In the genomic region with DNA sequence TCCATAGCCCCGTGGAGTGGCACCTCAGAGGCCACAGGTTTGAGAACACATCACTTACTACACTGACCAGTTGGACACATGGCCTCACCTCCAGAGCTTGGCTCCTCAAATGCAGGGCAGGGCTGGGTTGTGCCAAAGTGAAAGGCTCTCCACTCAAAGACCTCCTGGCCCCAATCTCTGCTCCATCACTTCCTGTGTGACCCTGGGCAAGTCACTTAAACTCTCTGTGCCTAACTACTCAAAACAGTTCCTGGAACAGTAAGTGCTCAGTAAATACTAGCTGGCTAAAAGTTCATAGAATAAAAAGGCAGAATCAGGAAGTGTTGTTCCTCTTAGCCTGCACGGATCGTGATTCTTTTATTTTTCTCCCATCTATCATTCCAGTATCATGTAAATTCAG, we compare ENCODE assay signal across 16 cellular contexts.
"Had no signal": no experiment of that assay in that cellular context is flagged by ENCODE, and none has a peak within 500 bp of the region (broad histone marks: within the 10 kb centered on the region; RNA-seq: fewer than 3 reads in every experiment).

No MANE protein-coding gene starts in this region.

- FAIRE-seq: kidney, urothelium cell line had no signal

- DNase-seq: effector memory CD4-positive, alpha-beta T cell; foreskin keratinocyte; kidney; left cardiac atrium; left ventricle myocardium inferior; lower lobe of right lung; nephron progenitor cell; psoas muscle; retina; right lobe of liver; stimulated activated CD4-positive, alpha-beta T cell treated with anti-CD3 and anti-CD28 coated beads, Interleukin-2, amount 100 ng/mL, for 24 hours; stimulated activated naive CD4-positive, alpha-beta T cell treated with Interleukin-2 at 50 U/mL for 16 hours; trophoblast cell had no signal

- H3K4me3 ChIP-seq: left ventricle myocardium inferior, lower lobe of right lung, psoas muscle, right lobe of liver had no signal

- H3K27me3 ChIP-seq: foreskin keratinocyte, right lobe of liver had no signal

- H3K36me3 ChIP-seq: left ventricle myocardium inferior, lower lobe of right lung, right lobe of liver had no signal

- ATAC-seq: foreskin keratinocyte, left cardiac atrium, lower lobe of right lung, psoas muscle, right lobe of liver had no signal

- H3K4me3 Mint-ChIP-seq: memory B cell, mesothelial cell of epicardium, nephron progenitor cell had no signal

- H3K27ac Mint-ChIP-seq: memory B cell, mesothelial cell of epicardium, nephron progenitor cell had no signal
